ENCODE assay signal across 14 cellular contexts in the genomic region with DNA sequence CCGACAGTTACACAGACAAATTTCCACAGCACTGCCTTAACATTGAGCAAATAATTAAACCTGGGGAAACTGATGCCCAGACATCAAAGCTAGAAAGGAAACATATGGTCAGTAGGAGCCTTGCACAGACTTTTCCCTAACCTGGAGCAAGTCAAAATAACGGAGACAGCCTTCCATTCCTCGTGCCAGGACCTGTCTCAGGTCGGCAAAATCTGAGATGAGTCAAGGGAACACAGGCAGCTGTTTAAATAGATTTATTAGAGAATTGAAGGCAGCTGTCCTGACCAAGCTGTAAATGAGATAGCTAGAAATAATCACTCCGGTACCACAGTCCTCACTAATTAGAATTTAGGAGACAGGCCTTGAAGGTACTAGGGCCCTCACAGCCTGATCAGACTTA.
DNase-seq lines count a peak whose midpoint lies in the region; FAIRE-seq and TF ChIP-seq lines count a peak whose summit lies in the region.
"Had no signal": no experiment of that assay in that cellular context is flagged by ENCODE, and none has a peak within 500 bp of the region (broad histone marks: within the 10 kb centered on the region; RNA-seq: fewer than 3 reads in every experiment).

No MANE protein-coding gene starts in this region.

- no peaks in the 10 kb centered on the region for H3K36me3 Mint-ChIP-seq in HFFc6 (ENCODE audit: low read depth)
- H3K36me3 Mint-ChIP-seq: CD8-positive, alpha-beta memory T cell had no signal

- H3K9me3 Mint-ChIP-seq in HFFc6 = no peaks in the 10 kb centered on the region; the same call in 1 of the 2 replicates
- H3K9me3 Mint-ChIP-seq: CD8-positive, alpha-beta memory T cell had no signal

- POLR2A ChIA-PET in AG04450 (lab: Yijun Ruan, JAX) = no interaction called here
- POLR2A ChIA-PET in RWPE1 (lab: Yijun Ruan, JAX; ENCODE audit: low non-redundant PET) = no interaction called here

- no peaks in the 10 kb centered on the region for H3K79me2 ChIP-seq in keratinocyte (ENCODE audit: control insufficient read depth, insufficient read depth, low read length)

- H2AFZ ChIP-seq in keratinocyte (ENCODE audit: control insufficient read depth, low read length) = no peak overlapping the region

- peak overlapping the region; percentile 21 for H3K27ac ChIP-seq in AG04450 (ENCODE audit: low read depth, low read length)
- peak overlapping the region; percentile 90 for H3K27ac ChIP-seq in RWPE1
- H3K27ac ChIP-seq in keratinocyte (ENCODE audit: control insufficient read depth, insufficient read depth, low read length) = peak overlapping the region; percentile 51
- no peak overlapping the region for H3K27ac ChIP-seq in stomach

- peaks cover 39% of the 10 kb centered on the region for H3K4me1 ChIP-seq in keratinocyte (ENCODE audit: control insufficient read depth, extremely low read depth, insufficient read depth, low read length)
- no peaks in the 10 kb centered on the region for H3K4me1 ChIP-seq in stomach

- peaks cover 3% of the 10 kb centered on the region for H3K27me3 ChIP-seq in AG04450 (ENCODE audit: control insufficient read depth, insufficient read depth, low read length)
- no peaks in the 10 kb centered on the region for H3K27me3 ChIP-seq in keratinocyte (ENCODE audit: control insufficient read depth, extremely low read depth, insufficient read depth, low read length)
- H3K27me3 ChIP-seq in stomach = peaks cover 0 to 21% (median 14%) of the 10 kb centered on the region in 3 donors

- H4K20me1 ChIP-seq in keratinocyte (ENCODE audit: control insufficient read depth, extremely low read depth, insufficient read depth, low read length) = no peaks in the 10 kb centered on the region

- TF ChIP-seq CTCF in AG04450 (IDR thresholded peaks at IDR 0.05; ENCODE audit: low read depth, low read length) = no peak
- no peak for TF ChIP-seq CTCF in HFFc6 (IDR thresholded peaks at IDR 0.05)
- TF ChIP-seq CTCF in RWPE1 (conservative IDR thresholded peaks at IDR 0.05; ENCODE audit: low read depth) = no peak
- TF ChIP-seq CTCF in keratinocyte (optimal IDR thresholded peaks at IDR 0.05 in 1 of 3, IDR thresholded peaks at IDR 0.05 in 1 of 3, conservative IDR thresholded peaks at IDR 0.05 in 1 of 3; ENCODE audit: extremely low read depth in 1 of 3, insufficient read depth in 2 of 3, low read length in 3 of 3) = no peak
- no peak for TF ChIP-seq CTCF in stomach (IDR thresholded peaks at IDR 0.05)

- dilution Hi-C loops in keratinocyte (cut with MboI; ENCODE audit: extremely low pct_ligation_motif_present, low sequenced_read_pairs) = no loop called here

- TF ChIP-seq EP300 in stomach (IDR thresholded peaks at IDR 0.05) = no peak

- no peak overlapping the region for H3K9ac ChIP-seq in keratinocyte (ENCODE audit: control insufficient read depth, extremely low read depth, insufficient read depth, low read length)

- WGBS in stomach, 5 donors = 69 to 75% (median 72%) methylated on average over 5 of the region's 5 CpGs

- FAIRE-seq in keratinocyte (lab: Jason Lieb, UNC) = peak; percentile 92
- FAIRE-seq: GM18507, H54 had no signal

- CTCF ChIA-PET in AG04450 (lab: Charles Lee) = interaction anchor here (1.7 kb wide), 1 partner anchor 22 kb away, joined by 8 read pairs; no protein-coding TSS in a partner anchor
- CTCF ChIA-PET in RWPE1 (lab: Yijun Ruan, JAX) = interaction anchor here (0.7 to 1.4 kb wide), 2 partner anchors 12 to 132 kb away, joined by 3 to 4 read pairs; no protein-coding TSS in a partner anchor

- peak overlapping the region; percentile 56 for H3K4me2 ChIP-seq in keratinocyte (ENCODE audit: control insufficient read depth, extremely low read depth, insufficient read depth, low read depth, low read length)

- H3K4me3 ChIP-seq in AG04450 (ENCODE audit: low read depth, low read length) (no peak overlapping the region), keratinocyte (ENCODE audit: control insufficient read depth in 2 of 3, extremely low read depth in 1 of 3, insufficient read depth in 2 of 3, low read depth in 1 of 3, low read length in 3 of 3) (peak overlapping the region in 1 of 3 experiments; percentile 1), stomach (no peak overlapping the region)

- DNase-seq in AG04450 (ENCODE audit: low read depth, low spot score) (no peak), HFFc6 (no peak), RWPE1 (ENCODE audit: low spot score) (peak; percentile 60), keratinocyte (ENCODE audit: low read depth, low spot score) (peak; percentile 17), cortex of kidney (lab: John Stamatoyannopoulos, UW) (no peak), stomach (no peak), NCI-H128 (lab: John Stamatoyannopoulos, UW; ENCODE audit: unreplicated experiment) (no peak)
- DNase-seq: CD8-positive, alpha-beta memory T cell; Kasumi-1; NCI-H1417 treated with DMSO at 0.1 percent for 48 hours; NCI-H2107; NCI-H748 treated with DMSO at 0.1 percent for 48 hours had no signal

- peaks cover 36% of the 10 kb centered on the region for H3K4me1 Mint-ChIP-seq in HFFc6 (ENCODE audit: low read depth)
- H3K4me1 Mint-ChIP-seq: CD8-positive, alpha-beta memory T cell had no signal

- no peaks in the 10 kb centered on the region for H3K9me3 ChIP-seq in AG04450 (ENCODE audit: control insufficient read depth, insufficient read depth, low read length)
- H3K9me3 ChIP-seq in keratinocyte (ENCODE audit: control insufficient read depth, low read depth, low read length) = no peaks in the 10 kb centered on the region
- no peaks in the 10 kb centered on the region for H3K9me3 ChIP-seq in stomach

- H3K9me1 ChIP-seq in keratinocyte (ENCODE audit: control insufficient read depth, extremely low read depth, insufficient read depth, low read length) = no peaks in the 10 kb centered on the region

- 0 out of 2 replicates have a peak overlapping the region, but pooled peaks have one; percentile 34 for H3K27ac Mint-ChIP-seq in HFFc6
- H3K27ac Mint-ChIP-seq: CD8-positive, alpha-beta memory T cell had no signal

- no peak for TF ChIP-seq POLR2A in stomach (IDR thresholded peaks at IDR 0.05)

- H3K4me3 Mint-ChIP-seq in HFFc6 = no peak overlapping the region
- H3K4me3 Mint-ChIP-seq: CD8-positive, alpha-beta memory T cell had no signal

- H3K36me3 ChIP-seq in keratinocyte (ENCODE audit: control insufficient read depth in 2 of 2, extremely low read depth in 1 of 2, insufficient read depth in 2 of 2, low read length in 2 of 2) = no peaks in the 10 kb centered on the region
- no peaks in the 10 kb centered on the region for H3K36me3 ChIP-seq in stomach

- intact Hi-C loops in stomach (cut with DNase I; ENCODE audit: low total_unique reads) = no loop called here

- peaks cover 22% of the 10 kb centered on the region for H3K27me3 Mint-ChIP-seq in HFFc6 (ENCODE audit: insufficient read depth)

Comparison
In these comparisons a context has a peak if more than half of its experiments do, and no peak if none do; other contexts are left out.
1. DNase-seq: peak in RWPE1 (single experiment) and keratinocyte (single experiment); none in AG04450 (single experiment), HFFc6 (single experiment), cortex of kidney (single experiment), stomach (single experiment) and NCI-H128 (single experiment).
2. H3K27ac ChIP-seq: peak in AG04450 (single experiment), RWPE1 (single experiment) and keratinocyte (single experiment); none in stomach (0 of 5).